Comparison of ENCODE assay signal across 9 cellular contexts in the genomic region with DNA sequence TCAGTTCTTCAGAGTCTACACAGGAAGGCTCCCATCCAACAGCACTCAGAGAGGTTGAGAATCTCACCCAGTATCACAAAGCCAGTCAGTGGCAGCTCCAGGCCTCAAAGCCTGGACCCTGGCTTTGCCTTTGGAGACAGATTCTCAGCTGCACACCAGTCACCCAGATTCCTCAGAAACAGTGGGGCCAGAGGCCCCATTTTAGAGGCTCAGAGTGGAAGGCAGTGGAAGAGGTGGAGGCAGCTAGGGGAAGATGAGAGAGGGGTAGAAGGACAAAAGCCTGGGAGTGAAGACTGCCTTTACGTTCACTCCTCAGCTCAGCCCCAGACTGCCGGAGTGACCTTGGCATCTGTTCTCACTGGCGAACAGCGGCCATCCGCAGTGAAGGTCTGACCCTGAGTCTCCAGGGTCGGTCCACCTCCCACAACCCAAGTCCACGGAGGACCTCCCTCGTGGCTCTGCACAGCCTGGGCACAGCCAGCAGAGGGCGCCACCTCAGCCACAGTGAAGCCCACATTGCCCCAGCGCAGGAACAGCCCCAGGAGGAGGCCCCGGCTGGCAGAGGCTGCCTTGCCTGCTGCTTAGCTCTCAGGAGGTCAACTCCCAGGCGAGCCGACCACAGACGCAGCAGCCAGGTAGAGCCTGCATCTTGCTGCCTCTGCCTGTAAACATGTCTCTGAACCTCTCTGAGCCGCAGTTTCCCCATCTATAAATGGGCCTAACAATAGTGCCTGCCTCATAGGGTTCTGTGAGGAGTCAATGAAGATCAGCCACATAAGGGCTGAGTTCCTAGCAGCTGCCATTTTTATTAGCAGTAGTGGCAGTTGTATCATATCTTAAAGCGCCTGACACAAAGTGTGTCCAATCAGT. TPM values are rescaled to one million over a fixed set of nuclear protein-coding genes. Genes with fewer than 3 reads are reported as not detected.
DNase-seq lines count a peak whose midpoint lies in the region; ATAC-seq and TF ChIP-seq lines count a peak whose summit lies in the region.
"Had no signal": no experiment of that assay in that cellular context is flagged by ENCODE, and none has a peak within 500 bp of the region (broad histone marks: within the 10 kb centered on the region; RNA-seq: fewer than 3 reads in every experiment).

No MANE protein-coding gene starts in this region.

- H3K36me3 ChIP-seq in BLaER1 treated with 17β-estradiol and CSF1 and Interleukin-3, amounts not matched to agents 10 nM and 100 nM = no peaks in the 10 kb centered on the region
- no peaks in the 10 kb centered on the region for H3K36me3 ChIP-seq in GM23338 (ENCODE audit: insufficient read depth)
- H3K36me3 ChIP-seq in cardiac muscle cell = no peaks in the 10 kb centered on the region

- peaks cover 42% of the 10 kb centered on the region for H3K4me1 Mint-ChIP-seq in GM23338

- peak overlapping the region; percentile 38; the same call in 1 of the 3 replicates for H3K4me3 Mint-ChIP-seq in GM23338
- H3K4me3 Mint-ChIP-seq: IgD-negative memory B cell had no signal

- no peaks in the 10 kb centered on the region for H3K79me2 ChIP-seq in GM23338 (replicated peaks; ENCODE audit: insufficient read depth)

- TF ChIP-seq CTCF in GM23338 (conservative IDR thresholded peaks at IDR 0.05; ENCODE audit: low read depth in 2 of 2) (peak; percentile 94 to 99), cardiac muscle cell (IDR thresholded peaks at IDR 0.05; ENCODE audit: low read depth, low read length) (peak; percentile 94)

- H3K9me3 ChIP-seq in BLaER1 treated with 17β-estradiol and CSF1 and Interleukin-3, amounts not matched to agents 10 nM and 100 nM (replicated peaks in 1 of 11) = no peaks in the 10 kb centered on the region
- H3K9me3 ChIP-seq in cardiac muscle cell (ENCODE audit: low read depth) = no peaks in the 10 kb centered on the region

- H3K36me3 Mint-ChIP-seq in GM23338 (ENCODE audit: low read depth) = no peaks in the 10 kb centered on the region
- H3K36me3 Mint-ChIP-seq: IgD-negative memory B cell had no signal

- no peaks in the 10 kb centered on the region for H3K9me2 ChIP-seq in GM23338 (ENCODE audit: insufficient read depth)

- peaks cover 7 to 14% (median 7%) of the 10 kb centered on the region in 11 experiments for H3K27me3 ChIP-seq in BLaER1 treated with 17β-estradiol and CSF1 and Interleukin-3, amounts not matched to agents 10 nM and 100 nM
- H3K27me3 ChIP-seq in GM23338 (ENCODE audit: insufficient read depth) = peaks cover 7% of the 10 kb centered on the region
- H3K27me3 ChIP-seq in cardiac muscle cell = peaks cover 4% of the 10 kb centered on the region

- peaks cover 4% of the 10 kb centered on the region; the same call in 1 of the 2 replicates for H3F3A ChIP-seq in GM23338 (replicated peaks; ENCODE audit: low read depth)

- peaks cover 13 to 42% (median 37%) of the 10 kb centered on the region in 10 experiments for H3K4me1 ChIP-seq in BLaER1 treated with 17β-estradiol and CSF1 and Interleukin-3, amounts not matched to agents 10 nM and 100 nM
- H3K4me1 ChIP-seq in GM23338 (ENCODE audit: insufficient read depth) (peaks cover 21% of the 10 kb centered on the region), cardiac muscle cell (ENCODE audit: low read depth) (no peaks in the 10 kb centered on the region)

- peak; percentile 72 for DNase-seq in GM23338 (ENCODE audit: low spot score)
- peak; percentile 69 for DNase-seq in OCI-M1 (lab: John Stamatoyannopoulos, UW)
- peak in 3 of 4 experiments; percentile 32 to 53 (median 36) for DNase-seq in activated naive CD4-positive, alpha-beta T cell (lab: John Stamatoyannopoulos, UW)
- DNase-seq in cardiac muscle cell (ENCODE audit: low read depth in 1 of 2, low spot score in 1 of 2) = peak; percentile 61 to 66
- DNase-seq in renal cortical epithelial cell (ENCODE audit: low read depth) = peak; percentile 15
- no peak for DNase-seq in NCI-H187 treated with DMSO at 0.1 percent for 48 hours (lab: John Stamatoyannopoulos, UW)

- H3K9me3 Mint-ChIP-seq in GM23338 = no peaks in the 10 kb centered on the region
- H3K9me3 Mint-ChIP-seq: IgD-negative memory B cell had no signal

- no peak overlapping the region for H3K4me3 ChIP-seq in BLaER1 treated with 17β-estradiol and CSF1 and Interleukin-3, amounts not matched to agents 10 nM and 100 nM
- H3K4me3 ChIP-seq in GM23338 (no peak overlapping the region), cardiac muscle cell (no peak overlapping the region)

- peaks cover 0 to 7% (median 6%) of the 10 kb centered on the region in 11 experiments; a peak in 11 of 22 replicates for H4K20me1 ChIP-seq in BLaER1 treated with 17β-estradiol and CSF1 and Interleukin-3, amounts not matched to agents 10 nM and 100 nM
- no peaks in the 10 kb centered on the region for H4K20me1 ChIP-seq in GM23338 (replicated peaks; ENCODE audit: insufficient read depth)

- no peak overlapping the region for H3K9ac ChIP-seq in BLaER1 treated with 17β-estradiol and CSF1 and Interleukin-3, amounts not matched to agents 10 nM and 100 nM

- peak; percentile 61 for ATAC-seq in GM23338
- ATAC-seq in HG02763 (IDR thresholded peaks at IDR 0.05; ENCODE audit: unreplicated experiment) = no peak

- peak overlapping the region in 1 of 11 experiments; percentile 7; a peak in 1 of 22 replicates for H3K27ac ChIP-seq in BLaER1 treated with 17β-estradiol and CSF1 and Interleukin-3, amounts not matched to agents 10 nM and 100 nM
- H3K27ac ChIP-seq in GM23338 (ENCODE audit: low read depth) = no peak overlapping the region
- H3K27ac ChIP-seq in cardiac muscle cell = no peak overlapping the region

- peak overlapping the region; percentile 78; the same call in 1 of the 2 replicates for H2AFZ ChIP-seq in GM23338

- no peak overlapping the region for H3K27ac Mint-ChIP-seq in GM23338

- peak overlapping the region; percentile 27 to 70 (median 55); a peak in 21 of 22 replicates for H3K4me2 ChIP-seq in BLaER1 treated with 17β-estradiol and CSF1 and Interleukin-3, amounts not matched to agents 10 nM and 100 nM
- H3K4me2 ChIP-seq in GM23338 = peak overlapping the region; percentile 70; the same call in 1 of the 2 replicates

- H3K27me3 Mint-ChIP-seq in GM23338 (ENCODE audit: insufficient read depth, low read depth, poor library complexity) = peaks cover 13% of the 10 kb centered on the region

TF ChIP-seq in GM23338, 12 proteins besides CTCF, POLR2A, EP300 and RAD21:
- no peak for TF ChIP-seq EZH2phosphoT487 (IDR thresholded peaks at IDR 0.05; ENCODE audit: unreplicated experiment)
- TF ChIP-seq REST (IDR thresholded peaks at IDR 0.05; ENCODE audit: unreplicated experiment) = peak; percentile 42

RNA-seq across cellular contexts. Expression of gene FNDC5, which starts 5.9 kb away (rescaled TPM):
- total RNA-seq in GM23338 (2014; rRNA removed; shearing (Covaris generic)) = 1.7 and 2.0 TPM in 2 replicates
- polyA plus RNA-seq in GM23338 (2016; fragmentation: Nextera tagmentation; extraction: Ambion mirVana) (0.28 and 1.0 TPM in 2 replicates), cardiac muscle cell (18.0 and 37.4 TPM in 2 replicates)
- total RNA-seq in cardiac muscle cell (34.2 and 40.7 TPM in 2 replicates), renal cortical epithelial cell (0.70 TPM in 1 of 2 replicates, not detected in the other)
- polyA plus RNA-seq: IgD-negative memory B cell had no signal

RNA-seq across cellular contexts. Expression of gene HPCA, which starts 9.7 kb away (rescaled TPM):
- 0.35 and 0.62 TPM in 2 replicates for total RNA-seq in GM23338 (2014; rRNA removed; shearing (Covaris generic))
- 0.82 and 1.4 TPM in 2 replicates for polyA plus RNA-seq in GM23338 (2016; fragmentation: Nextera tagmentation; extraction: Ambion mirVana)
- 3.7 TPM in 1 of 2 replicates, not detected in the other for total RNA-seq in cardiac muscle cell
- polyA plus RNA-seq in cardiac muscle cell = 1.6 TPM in 1 of 2 replicates, not detected in the other
- 0.05 TPM in 1 of 2 replicates, not detected in the other for total RNA-seq in renal cortical epithelial cell
- polyA plus RNA-seq: IgD-negative memory B cell had no signal

RNA-seq across cellular contexts. Expression of gene TMEM54, which starts 24.6 kb away (rescaled TPM):
- total RNA-seq in GM23338 (2014; rRNA removed; shearing (Covaris generic)) = 11.7 and 13.6 TPM in 2 replicates
- polyA plus RNA-seq in GM23338 (2016; fragmentation: Nextera tagmentation; extraction: Ambion mirVana) (8.8 and 11.2 TPM in 2 replicates), cardiac muscle cell (17.1 and 41.4 TPM in 2 replicates)
- total RNA-seq in cardiac muscle cell (30.3 and 61.6 TPM in 2 replicates), renal cortical epithelial cell (111 and 122 TPM in 2 replicates)
- polyA plus RNA-seq: IgD-negative memory B cell had no signal

RNA-seq across cellular contexts. Expression of gene S100PBP, which starts 59.1 kb away (rescaled TPM):
- total RNA-seq in GM23338 (2014; rRNA removed; shearing (Covaris generic)) = 60.5 and 65.2 TPM in 2 replicates
- polyA plus RNA-seq in GM23338 (2016; fragmentation: Nextera tagmentation; extraction: Ambion mirVana) = 21.9 and 30.6 TPM in 2 replicates
- total RNA-seq in cardiac muscle cell = 23.0 and 40.5 TPM in 2 replicates
- 30.5 and 37.4 TPM in 2 replicates for polyA plus RNA-seq in cardiac muscle cell
- total RNA-seq in renal cortical epithelial cell = 44.8 and 62.9 TPM in 2 replicates

RNA-seq across cellular contexts. Expression of gene YARS1, which starts 59.4 kb away (rescaled TPM):
- 158 and 182 TPM in 2 replicates for total RNA-seq in GM23338 (2014; rRNA removed; shearing (Covaris generic))
- polyA plus RNA-seq in GM23338 (2016; fragmentation: Nextera tagmentation; extraction: Ambion mirVana) (132 and 134 TPM in 2 replicates), cardiac muscle cell (125 and 167 TPM in 2 replicates)
- total RNA-seq in cardiac muscle cell (77.9 and 80.3 TPM in 2 replicates), renal cortical epithelial cell (94.7 and 105 TPM in 2 replicates)

Comparison
In these comparisons a context has a peak if more than half of its experiments do, and no peak if none do; other contexts are left out.
1. RNA of gene FNDC5, which starts 5.9 kb away (total RNA-seq): 34.2 to 40.7 TPM in cardiac muscle cell; 1.7 to 2.0 TPM in GM23338 and 0.70 TPM in renal cortical epithelial cell; every median in the first group is over 10 times any median in the second.